16 cellular contexts compared by ENCODE assay signal in the genomic region with DNA sequence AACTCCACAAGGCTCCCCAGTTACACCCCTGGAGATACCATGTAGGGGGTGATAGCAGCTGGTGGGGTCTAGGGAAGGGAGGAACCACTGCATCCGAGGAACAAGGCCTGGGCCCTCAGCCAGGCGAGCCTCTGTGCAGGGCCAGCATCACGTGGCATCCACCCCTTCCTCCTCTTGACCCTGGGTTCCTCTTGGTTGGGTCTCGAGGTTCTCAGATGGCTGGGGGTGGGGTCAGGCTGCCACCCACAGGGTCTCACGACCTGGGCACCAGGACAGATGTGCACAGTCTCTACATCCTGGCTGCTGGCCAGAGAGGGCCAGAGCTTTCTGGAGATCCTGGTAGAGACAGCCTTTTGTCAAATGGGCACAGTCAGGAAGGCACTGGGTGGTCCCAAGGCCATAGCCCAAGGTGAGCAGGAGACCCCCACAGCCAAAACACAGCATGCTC. TPM values are rescaled to one million over a fixed set of nuclear protein-coding genes. Genes with fewer than 3 reads are reported as not detected.
DNase-seq lines count a peak whose midpoint lies in the region; ATAC-seq, FAIRE-seq and TF ChIP-seq lines count a peak whose summit lies in the region.
"Had no signal": no experiment of that assay in that cellular context is flagged by ENCODE, and none has a peak within 500 bp of the region (broad histone marks: within the 10 kb centered on the region; RNA-seq: fewer than 3 reads in every experiment).

No MANE protein-coding gene starts in this region.

- no peak for ATAC-seq in natural killer cell treated with Interleukin-12 subunit alpha and Interleukin-12 subunit beta and Interleukin-15 and Interleukin-18, amount 100 ng/mL, for 72 hours
- ATAC-seq in natural killer cell (no peak), left ventricle myocardium superior (peak; percentile 4), pancreas (no peak), GM18511 (IDR thresholded peaks at IDR 0.05; ENCODE audit: unreplicated experiment) (no peak), HG03520 (IDR thresholded peaks at IDR 0.05; ENCODE audit: unreplicated experiment) (no peak)
- ATAC-seq in naive thymus-derived CD4-positive, alpha-beta T cell = no peak
- ATAC-seq: K562 had no signal

- peaks cover 14 to 39% of the 10 kb centered on the region in 2 donors for H3K4me1 Mint-ChIP-seq in natural killer cell treated with Interleukin-12 subunit alpha and Interleukin-12 subunit beta and Interleukin-15 and Interleukin-18, amount 100 ng/mL, for 72 hours (ENCODE audit: low read depth in 2 of 2)
- H3K4me1 Mint-ChIP-seq in natural killer cell = peaks cover 43 to 61% of the 10 kb centered on the region in 2 donors
- peaks cover 0 to 30% (median 24%) of the 10 kb centered on the region in 7 donors for H3K4me1 Mint-ChIP-seq in naive thymus-derived CD4-positive, alpha-beta T cell

- 52 to 54% methylated on average over 5 of the region's 5 CpGs for WGBS in pancreas, 2 donors

- intact Hi-C loops in natural killer cell (cut with micrococcal nuclease) (no loop called here), left ventricle myocardium superior (cut with micrococcal nuclease) (no loop called here), pancreas (cut with DNase I) (loop anchor here in 1 of 3 donors (10.0 kb wide), 1 partner anchor 134 kb away; no protein-coding TSS in a partner anchor)
- intact Hi-C loops in naive thymus-derived CD4-positive, alpha-beta T cell (cut with micrococcal nuclease) = no loop called here

- H3K4me1 ChIP-seq in pancreas = peaks cover 32 to 46% (median 39%) of the 10 kb centered on the region in 3 donors
- no peaks in the 10 kb centered on the region for H3K4me1 ChIP-seq in naive thymus-derived CD4-positive, alpha-beta T cell (ENCODE audit: control insufficient read depth in 2 of 2, insufficient read depth in 2 of 2, low read length in 2 of 2)

- DNase-seq in natural killer cell treated with Interleukin-12 subunit alpha and Interleukin-12 subunit beta and Interleukin-15 and Interleukin-18, amount 100 ng/mL, for 72 hours (ENCODE audit: low spot score) = peak; percentile 44
- no peak for DNase-seq in natural killer cell
- DNase-seq in left ventricle myocardium superior = peak; percentile 64
- peak; percentile 4 to 56 (median 38) for DNase-seq in pancreas
- no peak for DNase-seq in naive thymus-derived CD4-positive, alpha-beta T cell
- DNase-seq in Kasumi-1 (lab: John Stamatoyannopoulos, UW) = no peak
- DNase-seq: activated CD4-positive, alpha-beta T cell treated with anti-CD3 and anti-CD28 coated beads for 48 hours; NCI-H1417; NCI-H345; PC-9; stimulated activated CD4-positive, alpha-beta T cell treated with anti-CD3 and anti-CD28 coated beads, Interleukin-15, amount 100 ng/mL, for 24 hours had no signal

- H3K27ac ChIP-seq in pancreas = no peak overlapping the region
- H3K27ac ChIP-seq in naive thymus-derived CD4-positive, alpha-beta T cell (ENCODE audit: low read depth, low read length) = no peak overlapping the region
- H3K27ac ChIP-seq: PC-9 had no signal

- no peaks in the 10 kb centered on the region for H3K9me3 ChIP-seq in pancreas
- H3K9me3 ChIP-seq in naive thymus-derived CD4-positive, alpha-beta T cell (ENCODE audit: control insufficient read depth in 2 of 3, low read length in 3 of 3) = no peaks in the 10 kb centered on the region

- no peaks in the 10 kb centered on the region for H3K36me3 ChIP-seq in pancreas
- H3K36me3 ChIP-seq in naive thymus-derived CD4-positive, alpha-beta T cell (ENCODE audit: control insufficient read depth in 2 of 3, insufficient read depth in 3 of 3, low read length in 3 of 3) = no peaks in the 10 kb centered on the region

- no peaks in the 10 kb centered on the region for H3K27me3 Mint-ChIP-seq in natural killer cell treated with Interleukin-12 subunit alpha and Interleukin-12 subunit beta and Interleukin-15 and Interleukin-18, amount 100 ng/mL, for 72 hours
- no peaks in the 10 kb centered on the region for H3K27me3 Mint-ChIP-seq in natural killer cell (ENCODE audit: low read depth in 2 of 2)
- H3K27me3 Mint-ChIP-seq in naive thymus-derived CD4-positive, alpha-beta T cell = no peaks in the 10 kb centered on the region

- TF ChIP-seq CTCF in natural killer cell (IDR thresholded peaks at IDR 0.05) (no peak), pancreas (IDR thresholded peaks at IDR 0.05) (no peak)

- no peaks in the 10 kb centered on the region for H3K36me3 Mint-ChIP-seq in natural killer cell treated with Interleukin-12 subunit alpha and Interleukin-12 subunit beta and Interleukin-15 and Interleukin-18, amount 100 ng/mL, for 72 hours
- H3K36me3 Mint-ChIP-seq in natural killer cell = no peaks in the 10 kb centered on the region
- H3K36me3 Mint-ChIP-seq in naive thymus-derived CD4-positive, alpha-beta T cell = peaks cover 0 to 15% (median 0%) of the 10 kb centered on the region in 5 donors

- no peak overlapping the region for H3K27ac Mint-ChIP-seq in natural killer cell treated with Interleukin-12 subunit alpha and Interleukin-12 subunit beta and Interleukin-15 and Interleukin-18, amount 100 ng/mL, for 72 hours
- H3K27ac Mint-ChIP-seq in natural killer cell = no peak overlapping the region
- no peak overlapping the region for H3K27ac Mint-ChIP-seq in naive thymus-derived CD4-positive, alpha-beta T cell
- H3K27ac Mint-ChIP-seq: activated T-helper 1 cell treated with anti-CD3 and anti-CD28 coated beads, Interleukin-12 subunit alpha, Interleukin-12 subunit beta, Interleukin-2, Interleukin-4 antibody, amounts not matched to agents 30 ng/mL and 10 ng/mL and 1 ng/mL, durations not matched to agents 14 hours and 24 hours and 36 hours; T-helper 1 cell treated with Interleukin-12 subunit alpha and Interleukin-12 subunit beta and Interleukin-4 antibody, amounts not matched to agents 30 μg/mL and 1 μg/mL, for 36 hours had no signal

- H3K9me3 Mint-ChIP-seq in natural killer cell treated with Interleukin-12 subunit alpha and Interleukin-12 subunit beta and Interleukin-15 and Interleukin-18, amount 100 ng/mL, for 72 hours = no peaks in the 10 kb centered on the region
- H3K9me3 Mint-ChIP-seq in natural killer cell = no peaks in the 10 kb centered on the region
- H3K9me3 Mint-ChIP-seq in naive thymus-derived CD4-positive, alpha-beta T cell = no peaks in the 10 kb centered on the region
- H3K9me3 Mint-ChIP-seq: activated T-helper 1 cell treated with anti-CD3 and anti-CD28 coated beads, Interleukin-12 subunit alpha, Interleukin-12 subunit beta, Interleukin-2, Interleukin-4 antibody, amounts not matched to agents 30 ng/mL and 10 ng/mL and 1 ng/mL, durations not matched to agents 14 hours and 24 hours and 36 hours; T-helper 1 cell treated with Interleukin-12 subunit alpha and Interleukin-12 subunit beta and Interleukin-4 antibody, amounts not matched to agents 30 μg/mL and 1 μg/mL, for 36 hours had no signal

- H3K27me3 ChIP-seq in pancreas = no peaks in the 10 kb centered on the region
- no peaks in the 10 kb centered on the region for H3K27me3 ChIP-seq in naive thymus-derived CD4-positive, alpha-beta T cell (ENCODE audit: control insufficient read depth in 2 of 2, insufficient read depth in 2 of 2, low read length in 2 of 2)

- H3K4me3 ChIP-seq in pancreas = no peak overlapping the region
- no peak overlapping the region for H3K4me3 ChIP-seq in naive thymus-derived CD4-positive, alpha-beta T cell (ENCODE audit: low read length)
- H3K4me3 ChIP-seq: K562, PC-9 had no signal

- CTCF ChIA-PET in naive thymus-derived CD4-positive, alpha-beta T cell (lab: Charles Lee) = interaction anchor here (0.6 kb wide), 1 partner anchor 61 kb away, joined by 3 read pairs; no protein-coding TSS in a partner anchor

- no peak overlapping the region for H3K4me3 Mint-ChIP-seq in natural killer cell treated with Interleukin-12 subunit alpha and Interleukin-12 subunit beta and Interleukin-15 and Interleukin-18, amount 100 ng/mL, for 72 hours
- no peak overlapping the region for H3K4me3 Mint-ChIP-seq in natural killer cell
- H3K4me3 Mint-ChIP-seq in naive thymus-derived CD4-positive, alpha-beta T cell = no peak overlapping the region
- H3K4me3 Mint-ChIP-seq: activated T-helper 1 cell treated with anti-CD3 and anti-CD28 coated beads, Interleukin-12 subunit alpha, Interleukin-12 subunit beta, Interleukin-2, Interleukin-4 antibody, amounts not matched to agents 30 ng/mL and 10 ng/mL and 1 ng/mL, durations not matched to agents 14 hours and 24 hours and 36 hours; T-helper 1 cell treated with Interleukin-12 subunit alpha and Interleukin-12 subunit beta and Interleukin-4 antibody, amounts not matched to agents 30 μg/mL and 1 μg/mL, for 36 hours had no signal

- POLR2A ChIA-PET in naive thymus-derived CD4-positive, alpha-beta T cell (lab: Charles Lee) = no interaction called here

- no peak for FAIRE-seq in pancreas (lab: Jason Lieb, UNC)

RNA-seq across cellular contexts. Expression of a gene that starts 10.4 kb away (rescaled TPM):
- total RNA-seq in natural killer cell treated with Interleukin-12 subunit alpha and Interleukin-12 subunit beta and Interleukin-15 and Interleukin-18, amount 100 ng/mL, for 72 hours = 10 to 100 TPM; 17.5 to 25.5 TPM
- total RNA-seq in natural killer cell (10 to 100 TPM; 18.9 to 35.9 (median 28.8) TPM), left ventricle myocardium superior (35.2 TPM), pancreas (10 to 100 TPM; 20.7 to 47.8 (median 25.3) TPM)
- polyA plus RNA-seq in pancreas = 10 to 100 TPM; 24.5 to 28.4 TPM
- 10 to 100 TPM; 10.3 to 14.3 (median 13.1) TPM for total RNA-seq in naive thymus-derived CD4-positive, alpha-beta T cell
- 1 to 10 TPM; 1.6 to 4.3 TPM for polyA plus RNA-seq in naive thymus-derived CD4-positive, alpha-beta T cell

Comparison
In these comparisons a context has a peak if more than half of its experiments do, and no peak if none do; other contexts are left out.
1. DNase-seq: peak in natural killer cell treated with Interleukin-12 subunit alpha and Interleukin-12 subunit beta and Interleukin-15 and Interleukin-18, amount 100 ng/mL, for 72 hours (single experiment), left ventricle myocardium superior (single experiment) and pancreas (6 of 6); none in natural killer cell (single experiment), naive thymus-derived CD4-positive, alpha-beta T cell (0 of 9) and Kasumi-1 (0 of 2).